Comparison of ENCODE assay signal across 1 cellular context in the genomic region with DNA sequence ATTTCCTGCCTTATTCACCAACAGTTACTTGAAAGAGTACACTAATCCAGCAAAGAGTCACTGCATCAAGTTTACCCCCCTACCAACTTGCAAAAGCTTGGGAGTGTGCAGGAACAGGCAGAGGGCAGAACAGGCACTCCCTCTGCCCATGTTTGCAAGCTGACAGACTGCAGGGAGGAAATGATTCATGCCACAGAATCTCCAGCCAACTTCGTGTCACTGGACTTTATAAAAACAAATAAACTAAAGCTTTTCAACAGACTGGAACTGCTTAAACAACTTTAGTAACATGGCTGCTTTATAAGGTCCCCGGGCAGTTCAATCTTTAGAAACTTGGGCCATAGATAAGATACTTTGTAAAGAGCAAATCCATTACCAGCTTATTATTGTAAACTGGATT.
TF ChIP-seq lines count a peak whose summit lies in the region.

No MANE protein-coding gene starts in this region.

TF ChIP-seq in SK-N-SH, 30 proteins besides CTCF, POLR2A, EP300 and RAD21 (continued from another document):
- TF ChIP-seq IRF3 (IDR thresholded peaks at IDR 0.05; ENCODE audit: low read depth, low read length) (no peak), TEAD4 (IDR thresholded peaks at IDR 0.05; ENCODE audit: borderline replicate concordance, insufficient read depth) (no peak), JUND (IDR thresholded peaks at IDR 0.05) (peak; percentile 89), FOXM1 (IDR thresholded peaks at IDR 0.05; ENCODE audit: low read depth) (no peak), NRF1 (IDR thresholded peaks at IDR 0.05; ENCODE audit: low read depth, low read length) (no peak), ZBTB33 (IDR thresholded peaks at IDR 0.05; ENCODE audit: borderline replicate concordance, low read depth) (no peak), TAF1 (IDR thresholded peaks at IDR 0.05; ENCODE audit: borderline replicate concordance, low read depth, low read length) (no peak), GATA2 (CRISPR knock-in tag; IDR thresholded peaks at IDR 0.05) (no peak), RFX5 (IDR thresholded peaks at IDR 0.05; ENCODE audit: low read length) (no peak), EZH2phosphoT487 (IDR thresholded peaks at IDR 0.05; ENCODE audit: borderline replicate concordance, low read depth) (no peak), RCOR1 (IDR thresholded peaks at IDR 0.05; ENCODE audit: low read length) (no peak), FOSL2 (IDR thresholded peaks at IDR 0.05; ENCODE audit: borderline replicate concordance, low read depth) (peak; percentile 91), MXI1 (IDR thresholded peaks at IDR 0.05; ENCODE audit: low read depth, low read length) (no peak), USF1 (IDR thresholded peaks at IDR 0.05; ENCODE audit: borderline replicate concordance, low read depth) (no peak)
- TF ChIP-seq, protein P1, sequence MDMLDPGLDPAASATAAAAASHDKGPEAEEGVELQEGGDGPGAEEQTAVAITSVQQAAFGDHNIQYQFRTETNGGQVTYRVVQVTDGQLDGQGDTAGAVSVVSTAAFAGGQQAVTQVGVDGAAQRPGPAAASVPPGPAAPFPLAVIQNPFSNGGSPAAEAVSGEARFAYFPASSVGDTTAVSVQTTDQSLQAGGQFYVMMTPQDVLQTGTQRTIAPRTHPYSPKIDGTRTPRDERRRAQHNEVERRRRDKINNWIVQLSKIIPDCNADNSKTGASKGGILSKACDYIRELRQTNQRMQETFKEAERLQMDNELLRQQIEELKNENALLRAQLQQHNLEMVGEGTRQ (IDR thresholded peaks at IDR 0.05; ENCODE audit: borderline replicate concordance, low read depth, low read length), result no peak
- TF ChIP-seq, protein P2, sequence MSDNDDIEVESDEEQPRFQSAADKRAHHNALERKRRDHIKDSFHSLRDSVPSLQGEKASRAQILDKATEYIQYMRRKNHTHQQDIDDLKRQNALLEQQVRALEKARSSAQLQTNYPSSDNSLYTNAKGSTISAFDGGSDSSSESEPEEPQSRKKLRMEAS (IDR thresholded peaks at IDR 0.05; ENCODE audit: low read depth), result peak; percentile 57; the same call in 1 of the 2 replicates
